In genomic region chr4:38868055-38868965, GRCh38 we compare ENCODE assay signal across 1 cellular context.
TF ChIP-seq lines count a peak whose summit lies in the region.

No MANE protein-coding gene starts in this region.

TF ChIP-seq in HepG2, 621 proteins besides CTCF, POLR2A, EP300 and RAD21 (continued from another document and continues in another):
- no peak for TF ChIP-seq ZNF101 (CRISPR knock-in tag; IDR thresholded peaks at IDR 0.05; ENCODE audit: borderline replicate concordance, low read depth)
- TF ChIP-seq IKZF1 (IDR thresholded peaks at IDR 0.05): no peak
- TF ChIP-seq, protein P1, sequence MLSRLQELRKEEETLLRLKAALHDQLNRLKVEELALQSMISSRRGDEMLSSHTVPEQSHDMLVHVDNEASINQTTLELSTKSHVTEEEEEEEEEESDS (CRISPR knock-in tag; IDR thresholded peaks at IDR 0.05; ENCODE audit: borderline replicate concordance): no peak
- TF ChIP-seq, protein P2, sequence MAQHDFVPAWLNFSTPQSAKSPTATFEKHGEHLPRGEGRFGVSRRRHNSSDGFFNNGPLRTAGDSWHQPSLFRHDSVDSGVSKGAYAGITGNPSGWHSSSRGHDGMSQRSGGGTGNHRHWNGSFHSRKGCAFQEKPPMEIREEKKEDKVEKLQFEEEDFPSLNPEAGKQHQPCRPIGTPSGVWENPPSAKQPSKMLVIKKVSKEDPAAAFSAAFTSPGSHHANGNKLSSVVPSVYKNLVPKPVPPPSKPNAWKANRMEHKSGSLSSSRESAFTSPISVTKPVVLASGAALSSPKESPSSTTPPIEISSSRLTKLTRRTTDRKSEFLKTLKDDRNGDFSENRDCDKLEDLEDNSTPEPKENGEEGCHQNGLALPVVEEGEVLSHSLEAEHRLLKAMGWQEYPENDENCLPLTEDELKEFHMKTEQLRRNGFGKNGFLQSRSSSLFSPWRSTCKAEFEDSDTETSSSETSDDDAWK (CRISPR knock-in tag; IDR thresholded peaks at IDR 0.05): no peak
- TF ChIP-seq ETS1 (CRISPR knock-in tag; IDR thresholded peaks at IDR 0.05): no peak
- TF ChIP-seq PHF21A (CRISPR knock-in tag; IDR thresholded peaks at IDR 0.05): no peak
- no peak for TF ChIP-seq PAF1 (CRISPR knock-in tag; IDR thresholded peaks at IDR 0.05)
- TF ChIP-seq ATF7-NPFF (CRISPR knock-in tag; IDR thresholded peaks at IDR 0.05; ENCODE audit: low read depth): no peak
- TF ChIP-seq, protein P3, sequence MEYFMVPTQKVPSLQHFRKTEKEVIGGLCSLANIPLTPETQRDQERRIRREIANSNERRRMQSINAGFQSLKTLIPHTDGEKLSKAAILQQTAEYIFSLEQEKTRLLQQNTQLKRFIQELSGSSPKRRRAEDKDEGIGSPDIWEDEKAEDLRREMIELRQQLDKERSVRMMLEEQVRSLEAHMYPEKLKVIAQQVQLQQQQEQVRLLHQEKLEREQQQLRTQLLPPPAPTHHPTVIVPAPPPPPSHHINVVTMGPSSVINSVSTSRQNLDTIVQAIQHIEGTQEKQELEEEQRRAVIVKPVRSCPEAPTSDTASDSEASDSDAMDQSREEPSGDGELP (IDR thresholded peaks at IDR 0.05; ENCODE audit: borderline replicate concordance, low read depth): no peak
- TF ChIP-seq MED8 (CRISPR knock-in tag; IDR thresholded peaks at IDR 0.05; ENCODE audit: insufficient replicate concordance): no peak
- no peak for TF ChIP-seq ZEB1 (IDR thresholded peaks at IDR 0.05; ENCODE audit: insufficient replicate concordance, low read depth)
- TF ChIP-seq GFI1 (CRISPR knock-in tag; IDR thresholded peaks at IDR 0.05; ENCODE audit: borderline replicate concordance): no peak
- TF ChIP-seq HNRNPL (IDR thresholded peaks at IDR 0.05; ENCODE audit: low read depth, low read length): peak; percentile 86
- no peak for TF ChIP-seq ZNF512 (CRISPR knock-in tag; IDR thresholded peaks at IDR 0.05)
- peak; percentile 68 for TF ChIP-seq ZNF556 (CRISPR knock-in tag; IDR thresholded peaks at IDR 0.05; ENCODE audit: borderline replicate concordance)
- no peak for TF ChIP-seq ZNF12 (CRISPR knock-in tag; IDR thresholded peaks at IDR 0.05)
- TF ChIP-seq JUNB (CRISPR knock-in tag; IDR thresholded peaks at IDR 0.05; ENCODE audit: borderline replicate concordance): no peak
- no peak for TF ChIP-seq BORCS8-MEF2B (CRISPR knock-in tag; IDR thresholded peaks at IDR 0.05)
- TF ChIP-seq ADNP (CRISPR knock-in tag; IDR thresholded peaks at IDR 0.05): no peak
- no peak for TF ChIP-seq ZNF639 (CRISPR knock-in tag; conservative IDR thresholded peaks at IDR 0.05)
- TF ChIP-seq KAT8 (CRISPR knock-in tag; IDR thresholded peaks at IDR 0.05): peak; percentile 43; the same call in 1 of the 2 replicates
- 0 out of 2 replicates have a peak, but pooled peaks have one; percentile 5 for TF ChIP-seq GTF3A (CRISPR knock-in tag; conservative IDR thresholded peaks at IDR 0.05)
- TF ChIP-seq REPIN1 (CRISPR knock-in tag; IDR thresholded peaks at IDR 0.05; ENCODE audit: borderline replicate concordance, low read depth): peak; percentile 54; the same call in 1 of the 2 replicates
- peak; percentile 77 for TF ChIP-seq ZNF281 (CRISPR knock-in tag; IDR thresholded peaks at IDR 0.05; ENCODE audit: borderline replicate concordance)
- no peak for TF ChIP-seq RFX3 (CRISPR knock-in tag; IDR thresholded peaks at IDR 0.05)
- TF ChIP-seq ZNF253 (CRISPR knock-in tag; IDR thresholded peaks at IDR 0.05; ENCODE audit: borderline replicate concordance): no peak
- TF ChIP-seq ZBTB10 (CRISPR knock-in tag; IDR thresholded peaks at IDR 0.05; ENCODE audit: borderline replicate concordance): 0 out of 2 replicates have a peak, but pooled peaks have one; percentile 61
- TF ChIP-seq ZNF709 (CRISPR knock-in tag; IDR thresholded peaks at IDR 0.05): peak; percentile 76
- TF ChIP-seq NRL (CRISPR knock-in tag; IDR thresholded peaks at IDR 0.05; ENCODE audit: borderline replicate concordance): no peak; the same call in 1 of the 2 replicates
- TF ChIP-seq GABPB1 (CRISPR knock-in tag; IDR thresholded peaks at IDR 0.05): no peak; the same call in 1 of the 2 replicates
- TF ChIP-seq, protein P4, sequence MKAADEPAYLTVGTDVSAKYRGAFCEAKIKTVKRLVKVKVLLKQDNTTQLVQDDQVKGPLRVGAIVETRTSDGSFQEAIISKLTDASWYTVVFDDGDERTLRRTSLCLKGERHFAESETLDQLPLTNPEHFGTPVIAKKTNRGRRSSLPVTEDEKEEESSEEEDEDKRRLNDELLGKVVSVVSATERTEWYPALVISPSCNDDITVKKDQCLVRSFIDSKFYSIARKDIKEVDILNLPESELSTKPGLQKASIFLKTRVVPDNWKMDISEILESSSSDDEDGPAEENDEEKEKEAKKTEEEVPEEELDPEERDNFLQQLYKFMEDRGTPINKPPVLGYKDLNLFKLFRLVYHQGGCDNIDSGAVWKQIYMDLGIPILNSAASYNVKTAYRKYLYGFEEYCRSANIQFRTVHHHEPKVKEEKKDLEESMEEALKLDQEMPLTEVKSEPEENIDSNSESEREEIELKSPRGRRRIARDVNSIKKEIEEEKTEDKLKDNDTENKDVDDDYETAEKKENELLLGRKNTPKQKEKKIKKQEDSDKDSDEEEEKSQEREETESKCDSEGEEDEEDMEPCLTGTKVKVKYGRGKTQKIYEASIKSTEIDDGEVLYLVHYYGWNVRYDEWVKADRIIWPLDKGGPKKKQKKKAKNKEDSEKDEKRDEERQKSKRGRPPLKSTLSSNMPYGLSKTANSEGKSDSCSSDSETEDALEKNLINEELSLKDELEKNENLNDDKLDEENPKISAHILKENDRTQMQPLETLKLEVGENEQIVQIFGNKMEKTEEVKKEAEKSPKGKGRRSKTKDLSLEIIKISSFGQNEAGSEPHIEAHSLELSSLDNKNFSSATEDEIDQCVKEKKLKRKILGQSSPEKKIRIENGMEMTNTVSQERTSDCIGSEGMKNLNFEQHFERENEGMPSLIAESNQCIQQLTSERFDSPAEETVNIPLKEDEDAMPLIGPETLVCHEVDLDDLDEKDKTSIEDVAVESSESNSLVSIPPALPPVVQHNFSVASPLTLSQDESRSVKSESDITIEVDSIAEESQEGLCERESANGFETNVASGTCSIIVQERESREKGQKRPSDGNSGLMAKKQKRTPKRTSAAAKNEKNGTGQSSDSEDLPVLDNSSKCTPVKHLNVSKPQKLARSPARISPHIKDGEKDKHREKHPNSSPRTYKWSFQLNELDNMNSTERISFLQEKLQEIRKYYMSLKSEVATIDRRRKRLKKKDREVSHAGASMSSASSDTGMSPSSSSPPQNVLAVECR (CRISPR knock-in tag; IDR thresholded peaks at IDR 0.05; ENCODE audit: borderline replicate concordance): peak; percentile 15; the same call in 1 of the 2 replicates
- TF ChIP-seq SRSF9 (IDR thresholded peaks at IDR 0.05; ENCODE audit: borderline replicate concordance, insufficient read depth, low read depth, low read length, poor library complexity, severe bottlenecking): no peak
- peak; percentile 53; the same call in 1 of the 2 replicates for TF ChIP-seq ZNF510 (CRISPR knock-in tag; IDR thresholded peaks at IDR 0.05; ENCODE audit: low read depth)
- no peak; the same call in 1 of the 2 replicates for TF ChIP-seq ZBTB38 (CRISPR knock-in tag; IDR thresholded peaks at IDR 0.05)
- TF ChIP-seq MED1 (CRISPR knock-in tag; IDR thresholded peaks at IDR 0.05): 0 out of 2 replicates have a peak, but pooled peaks have one; percentile 30
- TF ChIP-seq ZBTB14 (CRISPR knock-in tag; IDR thresholded peaks at IDR 0.05): peak; percentile 13; the same call in 1 of the 2 replicates
- 0 out of 2 replicates have a peak, but pooled peaks have one; percentile 59 for TF ChIP-seq ZNF546 (CRISPR knock-in tag; conservative IDR thresholded peaks at IDR 0.05)
- TF ChIP-seq, protein P5, sequence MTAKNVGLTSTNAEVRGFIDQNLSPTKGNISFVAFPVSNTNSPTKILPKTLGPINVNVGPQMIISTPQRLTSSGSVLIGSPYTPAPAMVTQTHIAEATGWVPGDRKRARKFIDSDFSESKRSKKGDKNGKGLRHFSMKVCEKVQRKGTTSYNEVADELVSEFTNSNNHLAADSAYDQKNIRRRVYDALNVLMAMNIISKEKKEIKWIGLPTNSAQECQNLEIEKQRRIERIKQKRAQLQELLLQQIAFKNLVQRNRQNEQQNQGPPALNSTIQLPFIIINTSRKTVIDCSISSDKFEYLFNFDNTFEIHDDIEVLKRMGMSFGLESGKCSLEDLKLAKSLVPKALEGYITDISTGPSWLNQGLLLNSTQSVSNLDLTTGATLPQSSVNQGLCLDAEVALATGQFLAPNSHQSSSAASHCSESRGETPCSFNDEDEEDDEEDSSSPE (CRISPR knock-in tag; IDR thresholded peaks at IDR 0.05): no peak
- peak; percentile 75; the same call in 1 of the 2 replicates for TF ChIP-seq ZNF230 (CRISPR knock-in tag; IDR thresholded peaks at IDR 0.05)
- peak; percentile 45; the same call in 1 of the 2 replicates for TF ChIP-seq ZIK1 (CRISPR knock-in tag; IDR thresholded peaks at IDR 0.05; ENCODE audit: borderline replicate concordance, low read depth)
- TF ChIP-seq POLR2G (IDR thresholded peaks at IDR 0.05; ENCODE audit: low read depth, low read length): peak; percentile 53; the same call in 1 of the 2 replicates
- no peak for TF ChIP-seq ZBTB7B (CRISPR knock-in tag; IDR thresholded peaks at IDR 0.05)
- 0 out of 2 replicates have a peak, but pooled peaks have one; percentile 18 for TF ChIP-seq ZNF501 (CRISPR knock-in tag; IDR thresholded peaks at IDR 0.05)
